Comparison of ENCODE assay signal across 22 cellular contexts in genomic region chr2:119960821-119961220, GRCh38. TPM values are rescaled to one million over a fixed set of nuclear protein-coding genes. Genes with fewer than 3 reads are reported as not detected.
DNase-seq lines count a peak whose midpoint lies in the region; FAIRE-seq and TF ChIP-seq lines count a peak whose summit lies in the region.
"Had no signal": no experiment of that assay in that cellular context is flagged by ENCODE, and none has a peak within 500 bp of the region (broad histone marks: within the 10 kb centered on the region; RNA-seq: fewer than 3 reads in every experiment).

No MANE protein-coding gene starts in this region.

- H4K20me1 ChIP-seq in astrocyte (ENCODE audit: insufficient read depth, low read length): no peaks in the 10 kb centered on the region

- CTCF ChIA-PET in AG04449 (lab: Yijun Ruan, JAX): no interaction called here

- H3K27ac ChIP-seq in astrocyte (ENCODE audit: low read depth, low read length): no peak overlapping the region
- H3K27ac ChIP-seq: breast epithelium, foreskin keratinocyte, SJSA1 had no signal

- no peak overlapping the region for H2AFZ ChIP-seq in astrocyte (ENCODE audit: low read depth, low read length)

- H3K27me3 Mint-ChIP-seq in astrocyte (ENCODE audit: low read depth, unreplicated experiment) (no peaks in the 10 kb centered on the region), immature natural killer cell (ENCODE audit: low read depth in 3 of 3) (peaks cover 0 to 4% (median 0%) of the 10 kb centered on the region in 3 donors)
- H3K27me3 Mint-ChIP-seq: stimulated activated naive CD8-positive, alpha-beta T cell treated with anti-CD3 and anti-CD28 coated beads, Interleukin-15, Interleukin-2, amounts not matched to agents 100 ng/mL and 50 ng/mL, for 24 hours had no signal

- no peak overlapping the region for H3K4me2 ChIP-seq in astrocyte (ENCODE audit: low read length)

- H3K79me2 ChIP-seq in astrocyte (ENCODE audit: insufficient read depth, low read length): no peaks in the 10 kb centered on the region

- no peak overlapping the region for H3K4me3 ChIP-seq in AG04449 (ENCODE audit: low read depth, low read length)
- no peak overlapping the region for H3K4me3 ChIP-seq in astrocyte (ENCODE audit: insufficient read depth, low read depth, low read length)
- H3K4me3 ChIP-seq: breast epithelium, mucosa of descending colon, SJSA1 had no signal

- POLR2A ChIA-PET in AG04449 (lab: Yijun Ruan, JAX): no interaction called here

- H3K27me3 ChIP-seq in astrocyte (ENCODE audit: insufficient read depth, low read length): no peaks in the 10 kb centered on the region
- H3K27me3 ChIP-seq: breast epithelium, foreskin keratinocyte, SJSA1 had no signal

- peaks cover 12% of the 10 kb centered on the region for H3K36me3 Mint-ChIP-seq in astrocyte (ENCODE audit: low read depth, unreplicated experiment)
- H3K36me3 Mint-ChIP-seq in immature natural killer cell: peaks cover 23 to 65% (median 50%) of the 10 kb centered on the region in 3 donors

- no peaks in the 10 kb centered on the region for H3K9me3 ChIP-seq in astrocyte (ENCODE audit: insufficient read depth, low read depth, low read length)
- H3K9me3 ChIP-seq: breast epithelium, mucosa of descending colon, SJSA1 had no signal

- no peak overlapping the region for H3K9ac ChIP-seq in astrocyte (ENCODE audit: low read length)

- H3K36me3 ChIP-seq in astrocyte (ENCODE audit: insufficient read depth, low read length): peaks cover 3% of the 10 kb centered on the region
- H3K36me3 ChIP-seq: SJSA1 had no signal

- no peak overlapping the region for H3K4me3 Mint-ChIP-seq in astrocyte (ENCODE audit: unreplicated experiment)
- H3K4me3 Mint-ChIP-seq in immature natural killer cell: peak overlapping the region in 3 of 5 donors; percentile 5 to 18 (median 7)
- H3K4me3 Mint-ChIP-seq: stimulated activated naive CD8-positive, alpha-beta T cell treated with anti-CD3 and anti-CD28 coated beads, Interleukin-15, Interleukin-2, amounts not matched to agents 100 ng/mL and 50 ng/mL, for 24 hours had no signal

- peak; percentile 5 for FAIRE-seq in astrocyte (lab: Jason Lieb, UNC)
- FAIRE-seq: urothelium cell line had no signal

- peak; percentile 49 for DNase-seq in AG04449 (ENCODE audit: low read depth, low spot score)
- peak; percentile 55 for DNase-seq in GM04504 (ENCODE audit: low read depth)
- DNase-seq in astrocyte (ENCODE audit: low read depth): peak; percentile 81
- no peak for DNase-seq in immature natural killer cell
- no peak for DNase-seq in GM10266 (ENCODE audit: extremely low spot score)
- DNase-seq in NCI-H524 treated with DMSO at 0.1 percent for 48 hours (lab: John Stamatoyannopoulos, UW): no peak
- no peak for DNase-seq in T-helper 1 cell
- DNase-seq in cerebellum (ENCODE audit: low spot score): no peak
- DNase-seq: activated CD4-positive, alpha-beta T cell treated with anti-CD3 and anti-CD28 coated beads for 4 hours; activated naive CD4-positive, alpha-beta T cell treated with anti-CD3 and anti-CD28 coated beads, Interleukin-2, amount 50 U/mL, for 16 hours; foreskin keratinocyte; left colon; mucosa of descending colon; NCI-H2081; NCI-H526 treated with DMSO at 0.1 percent for 48 hours; occipital lobe; right cardiac atrium; T-helper 9 cell had no signal

- TF ChIP-seq CTCF in AG04449 (IDR thresholded peaks at IDR 0.05; ENCODE audit: insufficient read depth, low read length, missing control alignments): no peak
- TF ChIP-seq CTCF in astrocyte (IDR thresholded peaks at IDR 0.05; ENCODE audit: insufficient read depth, low read depth, low read length): no peak
- no peak for TF ChIP-seq CTCF in GM10266 (IDR thresholded peaks at IDR 0.05; ENCODE audit: control insufficient read depth, insufficient read depth, low read depth, missing control alignments)

- H3K9me3 Mint-ChIP-seq in astrocyte (ENCODE audit: unreplicated experiment): no peaks in the 10 kb centered on the region
- no peaks in the 10 kb centered on the region for H3K9me3 Mint-ChIP-seq in immature natural killer cell
- H3K9me3 Mint-ChIP-seq: stimulated activated naive CD8-positive, alpha-beta T cell treated with anti-CD3 and anti-CD28 coated beads, Interleukin-15, Interleukin-2, amounts not matched to agents 100 ng/mL and 50 ng/mL, for 24 hours had no signal

- no peaks in the 10 kb centered on the region for H3K4me1 ChIP-seq in astrocyte (ENCODE audit: insufficient read depth, low read length)
- H3K4me1 ChIP-seq: breast epithelium had no signal

- H3K27ac Mint-ChIP-seq in astrocyte (ENCODE audit: unreplicated experiment) (no peak overlapping the region), immature natural killer cell (peak overlapping the region; percentile 29 to 81 (median 44))
- H3K27ac Mint-ChIP-seq: stimulated activated naive CD8-positive, alpha-beta T cell treated with anti-CD3 and anti-CD28 coated beads, Interleukin-15, Interleukin-2, amounts not matched to agents 100 ng/mL and 50 ng/mL, for 24 hours had no signal

- H3K4me1 Mint-ChIP-seq in astrocyte (ENCODE audit: low read depth, unreplicated experiment) (peaks cover 12% of the 10 kb centered on the region), immature natural killer cell (peaks cover 50 to 77% of the 10 kb centered on the region in 2 donors)

RNA-seq across cellular contexts. Expression of gene EPB41L5, which starts 52.1 kb away (rescaled TPM):
- 13.5 and 16.2 TPM in 2 replicates for total RNA-seq in astrocyte
- polyA plus RNA-seq in immature natural killer cell: 1 to 10 TPM; 1.5 to 5.8 (median 4.1) TPM
- 66.3 TPM for total RNA-seq in cerebellum

Comparison
In these comparisons a context has a peak if more than half of its experiments do, and no peak if none do; other contexts are left out.
1. DNase-seq: peak in AG04449 (single experiment), GM04504 (single experiment) and astrocyte (single experiment); none in immature natural killer cell (0 of 3), GM10266 (single experiment), NCI-H524 treated with DMSO at 0.1 percent for 48 hours (single experiment), T-helper 1 cell (0 of 5) and cerebellum (single experiment).